Comparison of ENCODE assay signal across 9 cellular contexts in the genomic region with DNA sequence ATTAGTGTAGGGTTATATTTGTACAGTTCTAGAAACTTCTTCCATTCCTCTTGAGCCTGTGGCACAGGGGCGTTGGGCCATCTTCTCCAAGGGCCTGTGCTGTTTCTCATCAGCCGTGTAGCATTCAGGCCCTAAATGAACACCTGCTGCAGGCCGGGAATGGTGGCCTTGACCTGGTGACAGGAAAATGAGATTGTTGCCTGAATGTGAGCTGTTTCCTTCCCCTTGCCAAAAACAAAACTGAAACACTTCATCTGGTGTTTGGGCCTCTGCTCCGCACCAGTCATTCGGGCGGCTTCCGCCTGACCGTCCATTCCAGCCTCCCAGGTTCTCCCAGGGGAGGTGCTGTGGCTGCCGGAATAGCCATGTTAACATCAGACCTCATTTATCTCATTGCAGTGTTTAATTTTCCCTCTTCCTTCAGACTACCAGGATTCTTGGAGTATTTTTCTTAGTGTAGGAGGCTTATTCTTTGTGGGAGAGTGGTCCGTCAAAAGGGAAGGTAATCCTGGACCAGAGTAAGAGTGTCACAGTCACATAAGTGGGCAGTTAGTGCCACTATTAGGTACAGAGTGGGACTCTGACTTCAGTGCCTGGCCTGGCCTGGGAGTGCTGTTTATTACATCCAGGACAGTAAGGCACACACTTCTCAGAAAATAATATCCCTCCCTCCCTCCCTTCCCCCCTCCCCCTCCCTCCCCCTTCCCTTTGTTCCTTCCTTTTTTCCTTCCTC.
A peak's percentile ranks its signal among the peaks of the same experiment; 100 is the strongest.
DNase-seq lines count a peak whose midpoint lies in the region; ATAC-seq and TF ChIP-seq lines count a peak whose summit lies in the region.
"Had no signal": no experiment of that assay in that cellular context is flagged by ENCODE, and none has a peak within 500 bp of the region (broad histone marks: within the 10 kb centered on the region; RNA-seq: fewer than 3 reads in every experiment).

No MANE protein-coding gene starts in this region.

- no peaks in the 10 kb centered on the region for H3K36me3 ChIP-seq in thyroid gland

- H3K4me1 Mint-ChIP-seq in activated CD8-positive, alpha-beta T cell treated with anti-CD3 and anti-CD28 coated beads, Interleukin-2, amount 10 ng/mL, durations not matched to agents 7 days and 5 days (ENCODE audit: low read depth): peaks cover 4% of the 10 kb centered on the region
- H3K4me1 Mint-ChIP-seq in activated CD8-positive, alpha-beta T cell treated with anti-CD3 and anti-CD28 coated beads for 36 hours (ENCODE audit: low read depth): no peaks in the 10 kb centered on the region

- no peaks in the 10 kb centered on the region for H3K9me3 ChIP-seq in thyroid gland

- H3K4me3 Mint-ChIP-seq in activated CD8-positive, alpha-beta T cell treated with anti-CD3 and anti-CD28 coated beads, Interleukin-2, amount 10 ng/mL, durations not matched to agents 7 days and 5 days: no peak overlapping the region
- H3K4me3 Mint-ChIP-seq in activated CD8-positive, alpha-beta T cell treated with anti-CD3 and anti-CD28 coated beads for 36 hours: no peak overlapping the region

- 59 to 72% methylated on average over 9 to 10 of the region's 10 CpGs for WGBS in thyroid gland, 2 donors

- CTCF ChIA-PET in activated CD8-positive, alpha-beta T cell treated with anti-CD3 and anti-CD28 coated beads, Interleukin-2, amount 10 ng/mL, durations not matched to agents 7 days and 5 days (lab: Charles Lee): no interaction called here
- CTCF ChIA-PET in activated CD8-positive, alpha-beta T cell treated with anti-CD3 and anti-CD28 coated beads for 36 hours (lab: Charles Lee): interaction anchor here (1.2 to 1.4 kb wide), 2 partner anchors 17 to 105 kb away, joined by 3 to 4 read pairs; no protein-coding TSS in a partner anchor

- H3K36me3 Mint-ChIP-seq in activated CD8-positive, alpha-beta T cell treated with anti-CD3 and anti-CD28 coated beads, Interleukin-2, amount 10 ng/mL, durations not matched to agents 7 days and 5 days (ENCODE audit: low read depth): peaks cover 5% of the 10 kb centered on the region
- peaks cover 9% of the 10 kb centered on the region for H3K36me3 Mint-ChIP-seq in activated CD8-positive, alpha-beta T cell treated with anti-CD3 and anti-CD28 coated beads for 36 hours (ENCODE audit: low read depth)

- no peaks in the 10 kb centered on the region for H3K27me3 Mint-ChIP-seq in activated CD8-positive, alpha-beta T cell treated with anti-CD3 and anti-CD28 coated beads, Interleukin-2, amount 10 ng/mL, durations not matched to agents 7 days and 5 days (ENCODE audit: low read depth)
- no peaks in the 10 kb centered on the region for H3K27me3 Mint-ChIP-seq in activated CD8-positive, alpha-beta T cell treated with anti-CD3 and anti-CD28 coated beads for 36 hours

- H3K4me1 ChIP-seq in thyroid gland: peaks cover 7 to 12% of the 10 kb centered on the region in 2 donors

- H3K9me3 Mint-ChIP-seq in activated CD8-positive, alpha-beta T cell treated with anti-CD3 and anti-CD28 coated beads, Interleukin-2, amount 10 ng/mL, durations not matched to agents 7 days and 5 days (ENCODE audit: insufficient read depth): no peaks in the 10 kb centered on the region
- H3K9me3 Mint-ChIP-seq in activated CD8-positive, alpha-beta T cell treated with anti-CD3 and anti-CD28 coated beads for 36 hours: no peaks in the 10 kb centered on the region

- intact Hi-C loops in activated CD8-positive, alpha-beta T cell treated with anti-CD3 and anti-CD28 coated beads for 36 hours (cut with micrococcal nuclease): no loop called here
- intact Hi-C loops in cardiac septum (cut with DNase I) (no loop called here), thyroid gland (cut with DNase I) (no loop called here)

- no peak for TF ChIP-seq POLR2A in thyroid gland (IDR thresholded peaks at IDR 0.05)

- peak overlapping the region in 2 of 3 donors; percentile 55 to 56 for H3K27ac ChIP-seq in thyroid gland

- ATAC-seq in activated CD8-positive, alpha-beta T cell treated with anti-CD3 and anti-CD28 coated beads, Interleukin-2, amount 10 ng/mL, durations not matched to agents 7 days and 5 days: no peak
- no peak for ATAC-seq in activated CD8-positive, alpha-beta T cell treated with anti-CD3 and anti-CD28 coated beads for 36 hours
- ATAC-seq in HG03196 (IDR thresholded peaks at IDR 0.05; ENCODE audit: unreplicated experiment) (peak; percentile 85), HG02870 (IDR thresholded peaks at IDR 0.05; ENCODE audit: unreplicated experiment) (no peak)

- peak overlapping the region; percentile 67 for H3K27ac Mint-ChIP-seq in activated CD8-positive, alpha-beta T cell treated with anti-CD3 and anti-CD28 coated beads, Interleukin-2, amount 10 ng/mL, durations not matched to agents 7 days and 5 days
- H3K27ac Mint-ChIP-seq in activated CD8-positive, alpha-beta T cell treated with anti-CD3 and anti-CD28 coated beads for 36 hours: no peak overlapping the region

- no peak overlapping the region for H3K4me3 ChIP-seq in thyroid gland (replicated peaks in 1 of 3)

- no peaks in the 10 kb centered on the region for H3K27me3 ChIP-seq in thyroid gland

- POLR2A ChIA-PET in activated CD8-positive, alpha-beta T cell treated with anti-CD3 and anti-CD28 coated beads, Interleukin-2, amount 10 ng/mL, durations not matched to agents 7 days and 5 days (lab: Charles Lee): no interaction called here
- POLR2A ChIA-PET in activated CD8-positive, alpha-beta T cell treated with anti-CD3 and anti-CD28 coated beads for 36 hours (lab: Charles Lee): interaction anchor here (0.6 kb wide), 1 partner anchor 126 kb away, joined by 3 read pairs; no protein-coding TSS in a partner anchor

- no peak for TF ChIP-seq CTCF in activated CD8-positive, alpha-beta T cell treated with anti-CD3 and anti-CD28 coated beads for 36 hours (IDR thresholded peaks at IDR 0.05)
- TF ChIP-seq CTCF in thyroid gland (IDR thresholded peaks at IDR 0.05): no peak

- DNase-seq in activated CD8-positive, alpha-beta T cell treated with anti-CD3 and anti-CD28 coated beads, Interleukin-2, amount 10 ng/mL, durations not matched to agents 7 days and 5 days: no peak
- DNase-seq in activated CD8-positive, alpha-beta T cell treated with anti-CD3 and anti-CD28 coated beads for 36 hours: no peak
- DNase-seq in cardiac septum (ENCODE audit: low spot score) (peak; percentile 79), thyroid gland (peak in 1 of 2 donors; percentile 6), NOMO-1 treated with DMSO at 0.1 percent for 48 hours (lab: John Stamatoyannopoulos, UW; ENCODE audit: unreplicated experiment) (no peak), iPS-NIHi11 (ENCODE audit: low spot score) (no peak)
- DNase-seq: activated naive CD4-positive, alpha-beta T cell treated with anti-CD3 and anti-CD28 coated beads, Interleukin-2, amount 50 U/mL, for 16 hours had no signal
